Comparison of ENCODE assay signal across 13 cellular contexts in genomic region chr10:11933837-11934236, GRCh38.
"Had no signal": no experiment of that assay in that cellular context is flagged by ENCODE, and none has a peak within 500 bp of the region (broad histone marks: within the 10 kb centered on the region; RNA-seq: fewer than 3 reads in every experiment).

No MANE protein-coding gene starts in this region.

- H3K9me3 Mint-ChIP-seq: activated CD4-positive, alpha-beta memory T cell treated with anti-CD3 and anti-CD28 coated beads, Interleukin-2, amount 10 ng/mL, durations not matched to agents 7 days and 5 days; activated naive CD4-positive, alpha-beta T cell treated with anti-CD3 and anti-CD28 coated beads for 36 hours; central memory CD8-positive, alpha-beta T cell; neural crest cell; T-helper 2 cell treated with Interferon-gamma antibody and Interleukin-4, amounts not matched to agents 5 μg/mL and 100 μg/mL, for 36 hours had no signal

- H3K27me3 ChIP-seq: esophagus squamous epithelium, tibial artery had no signal

- H3K4me3 Mint-ChIP-seq: activated CD4-positive, alpha-beta memory T cell treated with anti-CD3 and anti-CD28 coated beads, Interleukin-2, amount 10 ng/mL, durations not matched to agents 7 days and 5 days; activated naive CD4-positive, alpha-beta T cell treated with anti-CD3 and anti-CD28 coated beads for 36 hours; central memory CD8-positive, alpha-beta T cell; neural crest cell; T-helper 2 cell treated with Interferon-gamma antibody and Interleukin-4, amounts not matched to agents 5 μg/mL and 100 μg/mL, for 36 hours had no signal

- H3K9me3 ChIP-seq: esophagus squamous epithelium, tibial artery had no signal

- H3K4me1 ChIP-seq: esophagus squamous epithelium, tibial artery had no signal

- H3K4me1 Mint-ChIP-seq: activated CD4-positive, alpha-beta memory T cell treated with anti-CD3 and anti-CD28 coated beads, Interleukin-2, amount 10 ng/mL, durations not matched to agents 7 days and 5 days; central memory CD8-positive, alpha-beta T cell had no signal

- H3K4me3 ChIP-seq: esophagus squamous epithelium, tibial artery had no signal

- H3K27ac Mint-ChIP-seq: activated CD4-positive, alpha-beta memory T cell treated with anti-CD3 and anti-CD28 coated beads, Interleukin-2, amount 10 ng/mL, durations not matched to agents 7 days and 5 days; activated naive CD4-positive, alpha-beta T cell treated with anti-CD3 and anti-CD28 coated beads for 36 hours; T-helper 2 cell treated with Interferon-gamma antibody and Interleukin-4, amounts not matched to agents 5 μg/mL and 100 μg/mL, for 36 hours had no signal

- H3K27me3 Mint-ChIP-seq: activated CD4-positive, alpha-beta memory T cell treated with anti-CD3 and anti-CD28 coated beads, Interleukin-2, amount 10 ng/mL, durations not matched to agents 7 days and 5 days; central memory CD8-positive, alpha-beta T cell had no signal

- DNase-seq: activated CD4-positive, alpha-beta memory T cell treated with anti-CD3 and anti-CD28 coated beads, Interleukin-2, amount 10 ng/mL, durations not matched to agents 7 days and 5 days; activated naive CD4-positive, alpha-beta T cell treated with anti-CD3 and anti-CD28 coated beads for 36 hours; esophagus squamous epithelium; foreskin fibroblast; head of caudate nucleus; mammary epithelial cell; retina; stimulated activated CD4-positive, alpha-beta T cell treated with anti-CD3 and anti-CD28 coated beads, Interleukin-15, amount 100 ng/mL, for 24 hours; stimulated activated CD4-positive, alpha-beta T cell treated with anti-CD3 and anti-CD28 coated beads, Interleukin-4, amount 100 ng/mL, for 4 hours; tibial artery had no signal
